Comparison of ENCODE assay signal across 9 cellular contexts in genomic region chr4:6925357-6925836, GRCh38. TPM values are rescaled to one million over a fixed set of nuclear protein-coding genes. Genes with fewer than 3 reads are reported as not detected.
DNase-seq lines count a peak whose midpoint lies in the region; ATAC-seq and TF ChIP-seq lines count a peak whose summit lies in the region.
"Had no signal": no experiment of that assay in that cellular context is flagged by ENCODE, and none has a peak within 500 bp of the region (broad histone marks: within the 10 kb centered on the region; RNA-seq: fewer than 3 reads in every experiment).

No MANE protein-coding gene starts in this region.

- no peak for TF ChIP-seq POLR2A in transverse colon (IDR thresholded peaks at IDR 0.05)

- ATAC-seq in Right ventricle myocardium inferior (peak; percentile 44), left lung (peak; percentile 22)

- POLR2A ChIA-PET in activated CD4-positive, alpha-beta memory T cell treated with anti-CD3 and anti-CD28 coated beads, Interleukin-2, amount 10 ng/mL, durations not matched to agents 7 days and 5 days (lab: Charles Lee), result interaction anchor here (1.2 to 7.6 kb wide), 4 partner anchors 14 to 61 kb away, joined by 4 to 79 read pairs (median 15); partner anchors contain the start of gene TBC1D14

- H3K27ac ChIP-seq in left lung, result peak overlapping the region; percentile 39 to 96
- peak overlapping the region; percentile 76 to 88 (median 84) for H3K27ac ChIP-seq in transverse colon
- no peak overlapping the region for H3K27ac ChIP-seq in neuronal stem cell (replicated peaks; ENCODE audit: low read length)
- no peak overlapping the region for H3K27ac ChIP-seq in neural progenitor cell
- H3K27ac ChIP-seq in SJCRH30, result no peak overlapping the region

- CTCF ChIA-PET in activated CD4-positive, alpha-beta memory T cell treated with anti-CD3 and anti-CD28 coated beads, Interleukin-2, amount 10 ng/mL, durations not matched to agents 7 days and 5 days (lab: Charles Lee), result interaction anchor here (2.2 kb wide), 2 partner anchors 61 to 144 kb away, joined by 6 to 10 read pairs; no protein-coding TSS in a partner anchor

- 74 to 76% methylated on average over 3 to 14 of the region's 14 CpGs for WGBS in transverse colon (ENCODE audit: low coverage in 1 of 2), 2 donors
- WGBS in neuronal stem cell (ENCODE audit: extremely low coverage in 2 of 2, insufficient read length in 2 of 2, insufficient replicate concordance in 1 of 2), 2 donors, result no CpG with 5 or more reads among the region's 14 CpGs

- H3K36me3 Mint-ChIP-seq in activated CD4-positive, alpha-beta memory T cell treated with anti-CD3 and anti-CD28 coated beads, Interleukin-2, amount 10 ng/mL, durations not matched to agents 7 days and 5 days (ENCODE audit: low read depth), result peaks cover 62% of the 10 kb centered on the region
- peaks cover 30% of the 10 kb centered on the region for H3K36me3 Mint-ChIP-seq in neural progenitor cell

- H3K9me3 ChIP-seq in left lung (no peaks in the 10 kb centered on the region), transverse colon (no peaks in the 10 kb centered on the region), neuronal stem cell (replicated peaks in 1 of 2; ENCODE audit: control insufficient read depth in 2 of 2, insufficient read depth in 1 of 2, low read depth in 1 of 2, low read length in 2 of 2) (no peaks in the 10 kb centered on the region), neural progenitor cell (ENCODE audit: low read depth) (no peaks in the 10 kb centered on the region), SJCRH30 (replicated peaks) (no peaks in the 10 kb centered on the region)

- no peaks in the 10 kb centered on the region for H3K27me3 Mint-ChIP-seq in activated CD4-positive, alpha-beta memory T cell treated with anti-CD3 and anti-CD28 coated beads, Interleukin-2, amount 10 ng/mL, durations not matched to agents 7 days and 5 days
- peaks cover 4% of the 10 kb centered on the region for H3K27me3 Mint-ChIP-seq in neural progenitor cell (ENCODE audit: insufficient read depth, low read depth)

- no peaks in the 10 kb centered on the region for H3K27me3 ChIP-seq in left lung
- no peaks in the 10 kb centered on the region for H3K27me3 ChIP-seq in transverse colon
- no peaks in the 10 kb centered on the region for H3K27me3 ChIP-seq in neuronal stem cell (ENCODE audit: control insufficient read depth in 3 of 3, insufficient read depth in 3 of 3, low read depth in 1 of 3, low read length in 3 of 3)
- H3K27me3 ChIP-seq in neural progenitor cell, result no peaks in the 10 kb centered on the region
- H3K27me3 ChIP-seq in SJCRH30, result no peaks in the 10 kb centered on the region

- H2BK12ac ChIP-seq in neuronal stem cell (ENCODE audit: low read length), result no peak overlapping the region

- DNase-seq in Right ventricle myocardium inferior (ENCODE audit: missing footprints) (peak; percentile 78), cardiac septum (ENCODE audit: low spot score) (no peak), left lung (peak; percentile 65 to 78), transverse colon (no peak), neuronal stem cell (ENCODE audit: low spot score) (no peak), neural progenitor cell (ENCODE audit: low spot score) (no peak), SJCRH30 (no peak)
- DNase-seq in activated CD4-positive, alpha-beta memory T cell treated with anti-CD3 and anti-CD28 coated beads, Interleukin-2, amount 10 ng/mL, durations not matched to agents 7 days and 5 days, result peak; percentile 32
- DNase-seq: IMR-90 had no signal

- no peak overlapping the region for H3K4me3 Mint-ChIP-seq in activated CD4-positive, alpha-beta memory T cell treated with anti-CD3 and anti-CD28 coated beads, Interleukin-2, amount 10 ng/mL, durations not matched to agents 7 days and 5 days
- no peak overlapping the region for H3K4me3 Mint-ChIP-seq in neural progenitor cell

- peaks cover 13% of the 10 kb centered on the region for H3F3A ChIP-seq in neural progenitor cell (ENCODE audit: low read depth)

- H3K4me3 ChIP-seq in left lung, result no peak overlapping the region
- H3K4me3 ChIP-seq in transverse colon, result no peak overlapping the region
- no peak overlapping the region for H3K4me3 ChIP-seq in neuronal stem cell (ENCODE audit: low read length in 2 of 2)
- H3K4me3 ChIP-seq in neural progenitor cell, result no peak overlapping the region
- H3K4me3 ChIP-seq in SJCRH30, result no peak overlapping the region

- peak overlapping the region; percentile 70 for H3K27ac Mint-ChIP-seq in activated CD4-positive, alpha-beta memory T cell treated with anti-CD3 and anti-CD28 coated beads, Interleukin-2, amount 10 ng/mL, durations not matched to agents 7 days and 5 days
- no peak overlapping the region for H3K27ac Mint-ChIP-seq in neural progenitor cell

- peaks cover 91% of the 10 kb centered on the region for H4K20me1 ChIP-seq in neural progenitor cell (ENCODE audit: low read depth)

- no peak overlapping the region for H4K91ac ChIP-seq in neuronal stem cell (ENCODE audit: low read depth, low read length, poor library complexity)

- no peak overlapping the region for H3K14ac ChIP-seq in neuronal stem cell (ENCODE audit: low read length)

- H2BK120ac ChIP-seq in neuronal stem cell (ENCODE audit: low read depth, low read length), result no peak overlapping the region

- H3K4me1 ChIP-seq in left lung (peaks cover 17 to 98% of the 10 kb centered on the region in 2 donors), transverse colon (peaks cover 32 to 58% (median 47%) of the 10 kb centered on the region in 4 donors), neuronal stem cell (ENCODE audit: control insufficient read depth in 2 of 2, insufficient read depth in 1 of 2, low read depth in 1 of 2, low read length in 2 of 2) (peaks cover 13 to 21% of the 10 kb centered on the region in 2 donors), neural progenitor cell (peaks cover 26% of the 10 kb centered on the region), SJCRH30 (peaks cover 12% of the 10 kb centered on the region)

- TF ChIP-seq CTCF in left lung (IDR thresholded peaks at IDR 0.05) (no peak), transverse colon (IDR thresholded peaks at IDR 0.05) (no peak), neural progenitor cell (IDR thresholded peaks at IDR 0.05) (no peak)

- in situ Hi-C loops in transverse colon (cut with MboI; ENCODE audit: low pct_ligation_motif_present in 1 of 4, low pct_unique_long_range_greater_than_20kb in 1 of 4, low sequenced_read_pairs in 3 of 4), result no loop called here

- no peak overlapping the region for H3K18ac ChIP-seq in neuronal stem cell (ENCODE audit: low read length)

- intact Hi-C loops in Right ventricle myocardium inferior (cut with DNase I) (loop anchor here (5.0 kb wide), 1 partner anchor 62 kb away; no protein-coding TSS in a partner anchor), cardiac septum (cut with DNase I) (no loop called here), left lung (cut with DNase I) (no loop called here), transverse colon (cut with DNase I; ENCODE audit: low total_unique reads) (no loop called here)

- TF ChIP-seq EP300 in transverse colon (IDR thresholded peaks at IDR 0.05; ENCODE audit: low read depth), result peak; percentile 66

- H3K79me1 ChIP-seq in neuronal stem cell (ENCODE audit: low read depth, low read length), result peaks cover 2% of the 10 kb centered on the region

- no peak overlapping the region for H2BK15ac ChIP-seq in neuronal stem cell (ENCODE audit: low read length)

- H3K9ac ChIP-seq in neuronal stem cell (ENCODE audit: low read depth, low read length, poor library complexity) (no peak overlapping the region), neural progenitor cell (no peak overlapping the region)

- H3K4me2 ChIP-seq in neuronal stem cell (ENCODE audit: insufficient read depth, low read length, poor library complexity, severe bottlenecking) (no peak overlapping the region), neural progenitor cell (no peak overlapping the region)

- H3K79me2 ChIP-seq in neural progenitor cell (ENCODE audit: low read depth), result peaks cover 80% of the 10 kb centered on the region

- H3K9me3 Mint-ChIP-seq in activated CD4-positive, alpha-beta memory T cell treated with anti-CD3 and anti-CD28 coated beads, Interleukin-2, amount 10 ng/mL, durations not matched to agents 7 days and 5 days, result no peaks in the 10 kb centered on the region
- H3K9me3 Mint-ChIP-seq in neural progenitor cell, result no peaks in the 10 kb centered on the region

- H2AK5ac ChIP-seq in neuronal stem cell (ENCODE audit: low read depth, low read length), result no peak overlapping the region

- no peak overlapping the region for H3K23ac ChIP-seq in neuronal stem cell (ENCODE audit: low read depth, low read length, poor library complexity)

- no peak overlapping the region for H2AFZ ChIP-seq in neuronal stem cell (ENCODE audit: low read length)
- H2AFZ ChIP-seq in neural progenitor cell (replicated peaks), result no peak overlapping the region

- peaks cover 65% of the 10 kb centered on the region for H3K4me1 Mint-ChIP-seq in activated CD4-positive, alpha-beta memory T cell treated with anti-CD3 and anti-CD28 coated beads, Interleukin-2, amount 10 ng/mL, durations not matched to agents 7 days and 5 days
- H3K4me1 Mint-ChIP-seq in neural progenitor cell, result peaks cover 46% of the 10 kb centered on the region

- H3K36me3 ChIP-seq in left lung (peaks cover 0 to 23% of the 10 kb centered on the region in 2 donors), transverse colon (peaks cover 0 to 15% (median 4%) of the 10 kb centered on the region in 4 donors), neuronal stem cell (replicated peaks in 1 of 2; ENCODE audit: control insufficient read depth in 2 of 2, insufficient read depth in 2 of 2, low read length in 2 of 2) (peaks cover 15 to 35% of the 10 kb centered on the region in 2 donors), neural progenitor cell (no peaks in the 10 kb centered on the region), SJCRH30 (peaks cover 11% of the 10 kb centered on the region)

- no peak overlapping the region for H3K4ac ChIP-seq in neuronal stem cell (ENCODE audit: low read length)

- no peak overlapping the region for H4K8ac ChIP-seq in neuronal stem cell (ENCODE audit: low read depth, low read length)

- no peak overlapping the region for H2BK5ac ChIP-seq in neuronal stem cell (ENCODE audit: low read length)

RNA-seq across cellular contexts. Expression of gene TBC1D14, which starts 15.8 kb away (rescaled TPM):
- total RNA-seq in Right ventricle myocardium inferior, result 36.1 TPM
- total RNA-seq in cardiac septum, result 30.8 TPM
- total RNA-seq in activated CD4-positive, alpha-beta memory T cell treated with anti-CD3 and anti-CD28 coated beads, Interleukin-2, amount 10 ng/mL, durations not matched to agents 7 days and 5 days, result 10 to 100 TPM; 53.7 to 55.3 TPM
- 10 to 100 TPM; 45.6 to 73.4 TPM for total RNA-seq in left lung
- total RNA-seq in transverse colon, result 10 to 100 TPM; 42.6 to 56.9 (median 54.0) TPM
- polyA plus RNA-seq in neuronal stem cell (2013, experiment 1 of 2), result 33.1 TPM
- 33.3 TPM for polyA plus RNA-seq in neuronal stem cell (2013, experiment 2 of 2)
- 47.9 and 58.8 TPM in 2 replicates for total RNA-seq in neural progenitor cell (ENCODE audit: low replicate concordance)
- 54.5 and 58.0 TPM in 2 replicates for total RNA-seq in SJCRH30 (2014; rRNA removed; shearing (Covaris generic))

Comparison
In these comparisons a context has a peak if more than half of its experiments do, and no peak if none do; other contexts are left out.
1. DNase-seq: peak in Right ventricle myocardium inferior (single experiment), activated CD4-positive, alpha-beta memory T cell treated with anti-CD3 and anti-CD28 coated beads, Interleukin-2, amount 10 ng/mL, durations not matched to agents 7 days and 5 days (single experiment) and left lung (2 of 2); none in cardiac septum (single experiment), transverse colon (single experiment), neuronal stem cell (single experiment), neural progenitor cell (single experiment) and SJCRH30 (0 of 2).
2. H3K27ac ChIP-seq: peak in left lung (2 of 2) and transverse colon (4 of 4); none in neuronal stem cell (single experiment), neural progenitor cell (single experiment) and SJCRH30 (single experiment).